ENCODE assay signal across 1 cellular context in the genomic region with DNA sequence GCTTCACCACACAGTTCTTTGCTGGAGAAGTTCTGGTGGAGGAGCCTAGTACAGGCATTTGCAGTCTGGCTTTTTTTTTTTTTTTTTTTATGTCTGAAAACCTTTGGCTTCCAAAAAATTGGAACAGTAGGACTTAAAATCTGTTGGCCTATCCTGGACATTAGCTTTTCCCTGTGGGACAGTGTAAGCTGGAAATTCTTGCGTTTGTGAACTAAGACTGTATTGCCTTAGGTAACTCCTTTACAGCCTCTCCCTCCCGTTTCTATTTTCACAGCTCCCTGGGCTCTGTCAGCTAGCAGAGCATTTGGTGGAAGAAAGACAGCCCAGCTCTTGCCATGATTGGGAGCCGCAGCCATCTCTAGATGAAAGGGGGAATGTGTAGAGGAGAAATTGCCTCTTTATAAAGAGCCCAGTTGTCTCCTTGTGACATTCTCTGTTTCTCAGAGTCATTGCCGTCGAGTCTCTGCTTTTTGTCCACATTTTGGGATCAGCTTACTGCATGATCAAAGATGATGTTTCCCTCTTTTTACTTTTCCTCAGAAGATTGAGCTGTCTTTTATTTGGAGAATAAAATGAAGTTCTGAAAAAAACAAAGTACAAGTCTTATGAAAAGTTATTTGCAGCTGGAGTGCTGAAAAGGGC.
TF ChIP-seq lines count a peak whose summit lies in the region.

No MANE protein-coding gene starts in this region.

TF ChIP-seq in WTC11, 78 proteins besides CTCF, POLR2A, EP300 and RAD21 (continued from another document):
- TF ChIP-seq AR (CRISPR knock-in tag; IDR thresholded peaks at IDR 0.05) (no peak), GRHL2 (CRISPR knock-in tag; IDR thresholded peaks at IDR 0.05; ENCODE audit: insufficient replicate concordance, severe bottlenecking) (no peak)
